11 cellular contexts compared by ENCODE assay signal in the genomic region with DNA sequence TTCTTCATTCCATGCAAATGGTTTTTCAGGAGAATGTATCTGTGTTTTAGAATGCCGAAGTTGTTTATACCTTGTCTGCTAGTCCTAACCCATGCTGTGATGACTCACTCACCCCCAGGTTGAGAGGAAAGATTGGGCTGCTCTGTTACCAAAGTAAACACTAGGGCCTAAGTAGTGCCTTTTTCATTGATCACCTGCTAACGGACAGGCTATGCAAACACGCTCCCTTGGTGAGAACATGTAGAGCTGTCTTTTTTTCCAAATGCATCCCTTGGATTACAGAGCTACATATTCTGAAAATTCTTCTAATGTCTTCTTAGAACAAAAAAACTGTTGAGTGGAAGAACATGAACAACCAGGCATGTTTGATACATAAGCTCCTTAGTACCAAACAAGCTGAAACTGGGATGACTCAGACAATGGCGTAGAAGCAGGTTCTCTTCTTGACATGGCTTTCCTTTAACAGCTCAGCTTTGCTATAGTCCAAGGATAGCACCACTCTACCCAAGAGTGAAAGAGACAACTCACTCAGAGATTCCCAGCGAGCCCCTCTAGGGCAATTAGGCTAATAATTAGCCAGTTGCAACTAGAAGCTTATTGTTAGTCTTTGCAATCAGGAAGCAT. TPM values are rescaled to one million over a fixed set of nuclear protein-coding genes. Genes with fewer than 3 reads are reported as not detected.
A peak's percentile ranks its signal among the peaks of the same experiment; 100 is the strongest.
DNase-seq lines count a peak whose midpoint lies in the region; ATAC-seq, FAIRE-seq and TF ChIP-seq lines count a peak whose summit lies in the region.
"Had no signal": no experiment of that assay in that cellular context is flagged by ENCODE, and none has a peak within 500 bp of the region (broad histone marks: within the 10 kb centered on the region; RNA-seq: fewer than 3 reads in every experiment).

No MANE protein-coding gene starts in this region.

- peaks cover 44% of the 10 kb centered on the region for H3K4me1 ChIP-seq in A549

- H3K4me3 ChIP-seq in A549 (0 out of 3 replicates have a peak overlapping the region, but pooled peaks have one; percentile 9), LNCaP clone FGC (ENCODE audit: low read depth, low read length) (no peak overlapping the region)

- in situ Hi-C loops in GM13977 (cut with MboI; ENCODE audit: low pct_unique_long_range_greater_than_20kb, low sequenced_read_pairs, unreplicated experiment) = no loop called here

- POLR2A ChIA-PET in A549 (lab: Yijun Ruan, JAX) = no interaction called here

- H3K9me3 ChIP-seq in A549 = no peaks in the 10 kb centered on the region

- ATAC-seq in A549 = peak; percentile 68 to 76

- no peak for TF ChIP-seq RAD21 in A549 (conservative IDR thresholded peaks at IDR 0.05 in 1 of 2, IDR thresholded peaks at IDR 0.05 in 1 of 2)

- no peak for TF ChIP-seq POLR2A in A549 (IDR thresholded peaks at IDR 0.05; ENCODE audit: low read length)

- DNase-seq in A549 (ENCODE audit: low read depth in 1 of 2, low spot score in 1 of 2) (peak; percentile 62 to 75), LNCaP clone FGC (ENCODE audit: low read depth) (peak; percentile 71), T1000 (lab: John Stamatoyannopoulos, UW) (peak; percentile 20), SKM-1 (lab: John Stamatoyannopoulos, UW; ENCODE audit: unreplicated experiment) (no peak), cerebellum (ENCODE audit: low spot score) (no peak), GM13977 (ENCODE audit: low spot score) (no peak)
- no peak for DNase-seq in activated naive CD4-positive, alpha-beta T cell (lab: John Stamatoyannopoulos, UW)
- DNase-seq: activated CD4-positive, alpha-beta memory T cell treated with anti-CD3 and anti-CD28 coated beads for 36 hours; NCI-H526 had no signal

- peak overlapping the region; percentile 84 to 92 for H3K27ac ChIP-seq in A549

- CTCF ChIA-PET in A549 (lab: Yijun Ruan, JAX) = interaction anchor here (1.3 kb wide), 2 partner anchors 22 to 29 kb away, joined by 4 to 6 read pairs; no protein-coding TSS in a partner anchor

- WGBS in A549 (ENCODE audit: missing lambda C conversion rate) = under 1% methylated on average over 5 of the region's 5 CpGs

- FAIRE-seq in A549 (lab: Jason Lieb, UNC) = no peak
- FAIRE-seq in islet of Langerhans (lab: Jason Lieb, UNC) = peak; percentile 98
- FAIRE-seq: GM18507 had no signal

- peak overlapping the region; percentile 85 for H3K4me2 ChIP-seq in A549

- TF ChIP-seq CTCF in A549 (IDR thresholded peaks at IDR 0.05) (no peak), LNCaP clone FGC (IDR thresholded peaks at IDR 0.05; ENCODE audit: control insufficient read depth, extremely low read depth, insufficient read depth) (no peak), GM13977 (IDR thresholded peaks at IDR 0.05; ENCODE audit: extremely low read depth, insufficient read depth, missing control alignments) (no peak)

- peak in 1 of 2 experiments; percentile 34; a peak in 2 of 5 replicates for TF ChIP-seq EP300 in A549 (IDR thresholded peaks at IDR 0.05)

TF ChIP-seq in A549, 52 proteins besides CTCF, POLR2A, EP300 and RAD21 (continues in another document):
- TF ChIP-seq GATA3 (IDR thresholded peaks at IDR 0.05; ENCODE audit: borderline replicate concordance) = peak; percentile 64; the same call in 1 of the 2 replicates
- TF ChIP-seq EHMT2 (IDR thresholded peaks at IDR 0.05; ENCODE audit: low read depth) = no peak
- TF ChIP-seq, protein P1, sequence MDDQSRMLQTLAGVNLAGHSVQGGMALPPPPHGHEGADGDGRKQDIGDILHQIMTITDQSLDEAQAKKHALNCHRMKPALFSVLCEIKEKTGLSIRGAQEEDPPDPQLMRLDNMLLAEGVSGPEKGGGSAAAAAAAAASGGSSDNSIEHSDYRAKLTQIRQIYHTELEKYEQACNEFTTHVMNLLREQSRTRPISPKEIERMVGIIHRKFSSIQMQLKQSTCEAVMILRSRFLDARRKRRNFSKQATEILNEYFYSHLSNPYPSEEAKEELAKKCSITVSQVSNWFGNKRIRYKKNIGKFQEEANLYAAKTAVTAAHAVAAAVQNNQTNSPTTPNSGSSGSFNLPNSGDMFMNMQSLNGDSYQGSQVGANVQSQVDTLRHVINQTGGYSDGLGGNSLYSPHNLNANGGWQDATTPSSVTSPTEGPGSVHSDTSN (IDR thresholded peaks at IDR 0.05) = no peak
- TF ChIP-seq, protein P2, sequence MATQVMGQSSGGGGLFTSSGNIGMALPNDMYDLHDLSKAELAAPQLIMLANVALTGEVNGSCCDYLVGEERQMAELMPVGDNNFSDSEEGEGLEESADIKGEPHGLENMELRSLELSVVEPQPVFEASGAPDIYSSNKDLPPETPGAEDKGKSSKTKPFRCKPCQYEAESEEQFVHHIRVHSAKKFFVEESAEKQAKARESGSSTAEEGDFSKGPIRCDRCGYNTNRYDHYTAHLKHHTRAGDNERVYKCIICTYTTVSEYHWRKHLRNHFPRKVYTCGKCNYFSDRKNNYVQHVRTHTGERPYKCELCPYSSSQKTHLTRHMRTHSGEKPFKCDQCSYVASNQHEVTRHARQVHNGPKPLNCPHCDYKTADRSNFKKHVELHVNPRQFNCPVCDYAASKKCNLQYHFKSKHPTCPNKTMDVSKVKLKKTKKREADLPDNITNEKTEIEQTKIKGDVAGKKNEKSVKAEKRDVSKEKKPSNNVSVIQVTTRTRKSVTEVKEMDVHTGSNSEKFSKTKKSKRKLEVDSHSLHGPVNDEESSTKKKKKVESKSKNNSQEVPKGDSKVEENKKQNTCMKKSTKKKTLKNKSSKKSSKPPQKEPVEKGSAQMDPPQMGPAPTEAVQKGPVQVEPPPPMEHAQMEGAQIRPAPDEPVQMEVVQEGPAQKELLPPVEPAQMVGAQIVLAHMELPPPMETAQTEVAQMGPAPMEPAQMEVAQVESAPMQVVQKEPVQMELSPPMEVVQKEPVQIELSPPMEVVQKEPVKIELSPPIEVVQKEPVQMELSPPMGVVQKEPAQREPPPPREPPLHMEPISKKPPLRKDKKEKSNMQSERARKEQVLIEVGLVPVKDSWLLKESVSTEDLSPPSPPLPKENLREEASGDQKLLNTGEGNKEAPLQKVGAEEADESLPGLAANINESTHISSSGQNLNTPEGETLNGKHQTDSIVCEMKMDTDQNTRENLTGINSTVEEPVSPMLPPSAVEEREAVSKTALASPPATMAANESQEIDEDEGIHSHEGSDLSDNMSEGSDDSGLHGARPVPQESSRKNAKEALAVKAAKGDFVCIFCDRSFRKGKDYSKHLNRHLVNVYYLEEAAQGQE (IDR thresholded peaks at IDR 0.05) = no peak
- TF ChIP-seq, protein P3, sequence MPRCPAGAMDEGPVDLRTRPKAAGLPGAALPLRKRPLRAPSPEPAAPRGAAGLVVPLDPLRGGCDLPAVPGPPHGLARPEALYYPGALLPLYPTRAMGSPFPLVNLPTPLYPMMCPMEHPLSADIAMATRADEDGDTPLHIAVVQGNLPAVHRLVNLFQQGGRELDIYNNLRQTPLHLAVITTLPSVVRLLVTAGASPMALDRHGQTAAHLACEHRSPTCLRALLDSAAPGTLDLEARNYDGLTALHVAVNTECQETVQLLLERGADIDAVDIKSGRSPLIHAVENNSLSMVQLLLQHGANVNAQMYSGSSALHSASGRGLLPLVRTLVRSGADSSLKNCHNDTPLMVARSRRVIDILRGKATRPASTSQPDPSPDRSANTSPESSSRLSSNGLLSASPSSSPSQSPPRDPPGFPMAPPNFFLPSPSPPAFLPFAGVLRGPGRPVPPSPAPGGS (IDR thresholded peaks at IDR 0.05) = no peak
- no peak for TF ChIP-seq FOXS1 (CRISPR knock-in tag; IDR thresholded peaks at IDR 0.05)
- peak; percentile 29 to 36; a peak in 1 of 5 replicates for TF ChIP-seq JUN (IDR thresholded peaks at IDR 0.05)
- TF ChIP-seq, protein P4, sequence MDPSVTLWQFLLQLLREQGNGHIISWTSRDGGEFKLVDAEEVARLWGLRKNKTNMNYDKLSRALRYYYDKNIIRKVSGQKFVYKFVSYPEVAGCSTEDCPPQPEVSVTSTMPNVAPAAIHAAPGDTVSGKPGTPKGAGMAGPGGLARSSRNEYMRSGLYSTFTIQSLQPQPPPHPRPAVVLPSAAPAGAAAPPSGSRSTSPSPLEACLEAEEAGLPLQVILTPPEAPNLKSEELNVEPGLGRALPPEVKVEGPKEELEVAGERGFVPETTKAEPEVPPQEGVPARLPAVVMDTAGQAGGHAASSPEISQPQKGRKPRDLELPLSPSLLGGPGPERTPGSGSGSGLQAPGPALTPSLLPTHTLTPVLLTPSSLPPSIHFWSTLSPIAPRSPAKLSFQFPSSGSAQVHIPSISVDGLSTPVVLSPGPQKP (IDR thresholded peaks at IDR 0.05; ENCODE audit: low read depth, low read length) = no peak
- TF ChIP-seq, protein P5, sequence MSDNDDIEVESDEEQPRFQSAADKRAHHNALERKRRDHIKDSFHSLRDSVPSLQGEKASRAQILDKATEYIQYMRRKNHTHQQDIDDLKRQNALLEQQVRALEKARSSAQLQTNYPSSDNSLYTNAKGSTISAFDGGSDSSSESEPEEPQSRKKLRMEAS (IDR thresholded peaks at IDR 0.05) = peak; percentile 65
- no peak for TF ChIP-seq POLR2AphosphoS2 (conservative IDR thresholded peaks at IDR 0.05; ENCODE audit: low read length)
- TF ChIP-seq RFX5 (IDR thresholded peaks at IDR 0.05) = no peak
- TF ChIP-seq MAFK (IDR thresholded peaks at IDR 0.05; ENCODE audit: partially characterized antibody) = no peak
- no peak for TF ChIP-seq TP53 (CRISPR knock-in tag; IDR thresholded peaks at IDR 0.05)
- TF ChIP-seq CHD4 (IDR thresholded peaks at IDR 0.05; ENCODE audit: borderline replicate concordance) = no peak
- TF ChIP-seq, protein P6, sequence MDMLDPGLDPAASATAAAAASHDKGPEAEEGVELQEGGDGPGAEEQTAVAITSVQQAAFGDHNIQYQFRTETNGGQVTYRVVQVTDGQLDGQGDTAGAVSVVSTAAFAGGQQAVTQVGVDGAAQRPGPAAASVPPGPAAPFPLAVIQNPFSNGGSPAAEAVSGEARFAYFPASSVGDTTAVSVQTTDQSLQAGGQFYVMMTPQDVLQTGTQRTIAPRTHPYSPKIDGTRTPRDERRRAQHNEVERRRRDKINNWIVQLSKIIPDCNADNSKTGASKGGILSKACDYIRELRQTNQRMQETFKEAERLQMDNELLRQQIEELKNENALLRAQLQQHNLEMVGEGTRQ (IDR thresholded peaks at IDR 0.05) = no peak
- no peak for TF ChIP-seq NPAS2 (CRISPR knock-in tag; IDR thresholded peaks at IDR 0.05; ENCODE audit: borderline replicate concordance)
- peak; percentile 73 for TF ChIP-seq FOSL2 (IDR thresholded peaks at IDR 0.05)
- TF ChIP-seq FOSL2 (CRISPR knock-in tag; IDR thresholded peaks at IDR 0.05) = peak; percentile 88
- TF ChIP-seq MYC (IDR thresholded peaks at IDR 0.05; ENCODE audit: borderline replicate concordance, low read length) = no peak
- TF ChIP-seq RARB (CRISPR knock-in tag; IDR thresholded peaks at IDR 0.05) = no peak
- no peak for TF ChIP-seq NR3C1 (IDR thresholded peaks at IDR 0.05)

RNA-seq across cellular contexts. Expression of a gene that starts 20.5 kb away (rescaled TPM):
- polyA plus RNA-seq in A549 (2011; rRNA removed) (48.3 and 52.5 TPM in 2 replicates), A549 (2017; fragmentation: RNase III; extraction: RNeasy Plus Mini Kit Qiagen cat#74134 plus additional on column Dnase treatment) (53.2 to 67.2 TPM (median 66.8 TPM) in 3 replicates)
- 15.0 and 21.9 TPM in 2 replicates for polyA plus RNA-seq in A549 (2012; cell fraction: cytosol; rRNA removed)
- 13.0 and 16.8 TPM in 2 replicates for polyA plus RNA-seq in A549 (2012; cell fraction: nucleus; rRNA removed)
- polyA minus RNA-seq in A549 (2011; rRNA and poly(A)+ RNA removed) = 30.5 and 35.7 TPM in 2 replicates
- 1.4 TPM for total RNA-seq in cerebellum

Comparison
In these comparisons a context has a peak if more than half of its experiments do, and no peak if none do; other contexts are left out.
1. DNase-seq: peak in A549 (2 of 2), LNCaP clone FGC (single experiment) and T1000 (single experiment); none in SKM-1 (single experiment), cerebellum (single experiment), activated naive CD4-positive, alpha-beta T cell (0 of 4) and GM13977 (single experiment).